ENCODE assay signal across 25 cellular contexts in genomic region chr6:97812940-97813339, GRCh38.
"Had no signal": no experiment of that assay in that cellular context is flagged by ENCODE, and none has a peak within 500 bp of the region (broad histone marks: within the 10 kb centered on the region; RNA-seq: fewer than 3 reads in every experiment).

No MANE protein-coding gene starts in this region.

- H3K27ac ChIP-seq: coronary artery, hepatocyte, left lung, lower lobe of right lung, pancreas, psoas muscle, spleen, testis, tibial nerve, upper lobe of right lung, vagina had no signal

- H3K27me3 ChIP-seq: hepatocyte, left lung, pancreas, spleen, testis, tibial nerve, upper lobe of right lung, vagina had no signal

- ATAC-seq: left lung; lower lobe of right lung; natural killer cell treated with Interleukin-12 subunit alpha and Interleukin-12 subunit beta and Interleukin-15 and Interleukin-18, amount 100 ng/mL, for 72 hours; pancreas; psoas muscle; sciatic nerve; stimulated activated naive B cell treated with anti-CD40 and anti-IgM and Interleukin-4, amounts not matched to agents 10 μg/mL and 1 μg/mL and 100 μg/mL, for 72 hours; stimulated activated naive CD8-positive, alpha-beta T cell treated with anti-CD3 and anti-CD28 coated beads, Interleukin-15, amount 100 ng/mL, for 72 hours; upper lobe of right lung had no signal

- H3K9me3 Mint-ChIP-seq: memory B cell had no signal

- H3K4me2 ChIP-seq: hepatocyte had no signal

- H3K27me3 Mint-ChIP-seq: memory B cell; natural killer cell treated with Interleukin-12 subunit alpha and Interleukin-12 subunit beta and Interleukin-15 and Interleukin-18, amount 100 ng/mL, for 72 hours; stimulated activated naive B cell treated with anti-CD40 and anti-IgM and Interleukin-4, amounts not matched to agents 10 μg/mL and 1 μg/mL and 100 μg/mL, for 72 hours; stimulated activated naive CD8-positive, alpha-beta T cell treated with anti-CD3 and anti-CD28 coated beads, Interleukin-15, amount 100 ng/mL, for 72 hours had no signal

- H3K4me1 Mint-ChIP-seq: immature natural killer cell; memory B cell; stimulated activated naive B cell treated with anti-CD40 and anti-IgM and Interleukin-4, amounts not matched to agents 10 μg/mL and 1 μg/mL and 100 μg/mL, for 72 hours; stimulated activated naive CD8-positive, alpha-beta T cell treated with anti-CD3 and anti-CD28 coated beads, Interleukin-15, amount 100 ng/mL, for 72 hours had no signal

- H3K36me3 ChIP-seq: left lung, lower lobe of right lung, pancreas, spleen, tibial nerve, upper lobe of right lung, vagina had no signal

- H3K27ac Mint-ChIP-seq: immature natural killer cell; memory B cell; natural killer cell treated with Interleukin-12 subunit alpha and Interleukin-12 subunit beta and Interleukin-15 and Interleukin-18, amount 100 ng/mL, for 72 hours; stimulated activated naive B cell treated with anti-CD40 and anti-IgM and Interleukin-4, amounts not matched to agents 10 μg/mL and 1 μg/mL and 100 μg/mL, for 72 hours; stimulated activated naive CD8-positive, alpha-beta T cell treated with anti-CD3 and anti-CD28 coated beads, Interleukin-15, amount 100 ng/mL, for 72 hours had no signal

- DNase-seq: effector CD4-positive, alpha-beta T cell; foreskin melanocyte; head of caudate nucleus; immature natural killer cell; left lung; lower lobe of right lung; midbrain; occipital lobe; pancreas; psoas muscle; spleen; stimulated activated CD4-positive, alpha-beta T cell treated with anti-CD3 and anti-CD28 coated beads, Interleukin-15, amount 100 ng/mL, for 24 hours; stimulated activated CD4-positive, alpha-beta T cell treated with anti-CD3 and anti-CD28 coated beads, Interleukin-1b, Interleukin-23, amount 100 ng/mL, for 48 hours; stimulated activated CD4-positive, alpha-beta T cell treated with anti-CD3 and anti-CD28 coated beads, Interleukin-4, amount 100 ng/mL, for 24 hours; stimulated activated naive B cell treated with anti-CD40 and anti-IgM and Interleukin-4, amounts not matched to agents 10 μg/mL and 1 μg/mL and 100 μg/mL, for 72 hours; stimulated activated naive CD8-positive, alpha-beta T cell treated with anti-CD3 and anti-CD28 coated beads, Interleukin-15, amount 100 ng/mL, for 72 hours; testis; upper lobe of right lung had no signal

- H3K79me2 ChIP-seq: hepatocyte had no signal

- H3K9me3 ChIP-seq: left lung, lower lobe of right lung, pancreas, psoas muscle, spleen, testis, tibial nerve, upper lobe of right lung, vagina had no signal

- H3K4me3 Mint-ChIP-seq: immature natural killer cell; memory B cell; natural killer cell treated with Interleukin-12 subunit alpha and Interleukin-12 subunit beta and Interleukin-15 and Interleukin-18, amount 100 ng/mL, for 72 hours; stimulated activated naive B cell treated with anti-CD40 and anti-IgM and Interleukin-4, amounts not matched to agents 10 μg/mL and 1 μg/mL and 100 μg/mL, for 72 hours; stimulated activated naive CD8-positive, alpha-beta T cell treated with anti-CD3 and anti-CD28 coated beads, Interleukin-15, amount 100 ng/mL, for 72 hours had no signal

- H3K4me3 ChIP-seq: coronary artery, hepatocyte, left lung, lower lobe of right lung, pancreas, psoas muscle, spleen, testis, tibial nerve, upper lobe of right lung, vagina had no signal

- H3K4me1 ChIP-seq: left lung, lower lobe of right lung, pancreas, psoas muscle, spleen, testis, tibial nerve, upper lobe of right lung, vagina had no signal

- H3K36me3 Mint-ChIP-seq: immature natural killer cell; memory B cell; natural killer cell treated with Interleukin-12 subunit alpha and Interleukin-12 subunit beta and Interleukin-15 and Interleukin-18, amount 100 ng/mL, for 72 hours; stimulated activated naive B cell treated with anti-CD40 and anti-IgM and Interleukin-4, amounts not matched to agents 10 μg/mL and 1 μg/mL and 100 μg/mL, for 72 hours had no signal
